22 cellular contexts compared by ENCODE assay signal in genomic region chrX:69277369-69277768, GRCh38.
DNase-seq lines count a peak whose midpoint lies in the region; ATAC-seq, FAIRE-seq and TF ChIP-seq lines count a peak whose summit lies in the region.
"Had no signal": no experiment of that assay in that cellular context is flagged by ENCODE, and none has a peak within 500 bp of the region (broad histone marks: within the 10 kb centered on the region; RNA-seq: fewer than 3 reads in every experiment).

No MANE protein-coding gene starts in this region.

- H3K27me3 Mint-ChIP-seq in brain (peaks cover 7% of the 10 kb centered on the region), nephron (ENCODE audit: low read depth) (no peaks in the 10 kb centered on the region)
- H3K27me3 Mint-ChIP-seq in stimulated activated memory B cell treated with anti-CD40 and anti-IgM and Interleukin-4, amounts not matched to agents 10 μg/mL and 1 μg/mL and 100 μg/mL, for 72 hours = peaks cover 11% of the 10 kb centered on the region
- peaks cover 4 to 15% of the 10 kb centered on the region in 2 donors for H3K27me3 Mint-ChIP-seq in CD8-positive, alpha-beta memory T cell
- H3K27me3 Mint-ChIP-seq: B cell had no signal

- H3K4me3 ChIP-seq in CD8-positive, alpha-beta memory T cell (ENCODE audit: low read length) = no peak overlapping the region
- H3K4me3 ChIP-seq: HAP-1, K562 had no signal

- peaks cover 72% of the 10 kb centered on the region for H3K4me1 Mint-ChIP-seq in brain
- H3K4me1 Mint-ChIP-seq in nephron = peaks cover 46% of the 10 kb centered on the region
- H3K4me1 Mint-ChIP-seq in stimulated activated memory B cell treated with anti-CD40 and anti-IgM and Interleukin-4, amounts not matched to agents 10 μg/mL and 1 μg/mL and 100 μg/mL, for 72 hours = no peaks in the 10 kb centered on the region
- H3K4me1 Mint-ChIP-seq in CD8-positive, alpha-beta memory T cell = no peaks in the 10 kb centered on the region
- H3K4me1 Mint-ChIP-seq: B cell had no signal

- POLR2A ChIA-PET in CD8-positive, alpha-beta memory T cell (lab: Charles Lee) = no interaction called here

- DNase-seq in NCI-H146 (lab: John Stamatoyannopoulos, UW) (peak; percentile 5), NCI-H146 treated with DMSO at 0.1 percent for 48 hours (lab: John Stamatoyannopoulos, UW; ENCODE audit: unreplicated experiment) (no peak), GM12891 (ENCODE audit: insufficient read length, low spot score) (no peak)
- DNase-seq in CD8-positive, alpha-beta memory T cell = no peak
- DNase-seq: DMS153, DND-41, Kasumi-1, NCI-H1092 treated with DMSO at 0.1 percent for 48 hours, NCI-H1930, NCI-H2107, NCI-H524, NCI-H748 treated with DMSO at 0.1 percent for 48 hours had no signal

- H3K36me3 ChIP-seq in CD8-positive, alpha-beta memory T cell (ENCODE audit: insufficient read depth, low read length) = no peaks in the 10 kb centered on the region
- H3K36me3 ChIP-seq: HAP-1 had no signal

- H3K4me3 Mint-ChIP-seq in brain (no peak overlapping the region), nephron (no peak overlapping the region)
- no peak overlapping the region for H3K4me3 Mint-ChIP-seq in stimulated activated memory B cell treated with anti-CD40 and anti-IgM and Interleukin-4, amounts not matched to agents 10 μg/mL and 1 μg/mL and 100 μg/mL, for 72 hours
- no peak overlapping the region for H3K4me3 Mint-ChIP-seq in CD8-positive, alpha-beta memory T cell
- H3K4me3 Mint-ChIP-seq: B cell had no signal

- H3K27ac Mint-ChIP-seq in brain (peak overlapping the region in 3 of 5 experiments; percentile 51 to 81 (median 71)), nephron (peak overlapping the region; percentile 68 to 88 (median 84))
- H3K27ac Mint-ChIP-seq in stimulated activated memory B cell treated with anti-CD40 and anti-IgM and Interleukin-4, amounts not matched to agents 10 μg/mL and 1 μg/mL and 100 μg/mL, for 72 hours = no peak overlapping the region
- H3K27ac Mint-ChIP-seq in CD8-positive, alpha-beta memory T cell = no peak overlapping the region
- H3K27ac Mint-ChIP-seq: B cell had no signal

- no peak overlapping the region for H3K27ac ChIP-seq in CD8-positive, alpha-beta memory T cell (ENCODE audit: low read depth, low read length)
- H3K27ac ChIP-seq: 22Rv1 had no signal

- H3K9me3 ChIP-seq in CD8-positive, alpha-beta memory T cell (ENCODE audit: low read length) = no peaks in the 10 kb centered on the region
- H3K9me3 ChIP-seq: HAP-1 had no signal

- no peaks in the 10 kb centered on the region for H3K4me1 ChIP-seq in CD8-positive, alpha-beta memory T cell (ENCODE audit: insufficient read depth, low read length)

- no peak for TF ChIP-seq CTCF in brain (conservative IDR thresholded peaks at IDR 0.05)
- no peak for TF ChIP-seq CTCF in nephron (IDR thresholded peaks at IDR 0.05; ENCODE audit: unreplicated experiment in 3 of 3)

- no peak for TF ChIP-seq POLR2A in GM12891 (IDR thresholded peaks at IDR 0.05; ENCODE audit: low read depth, low read length)

- H3K36me3 Mint-ChIP-seq in brain (no peaks in the 10 kb centered on the region), nephron (ENCODE audit: low read depth) (no peaks in the 10 kb centered on the region)
- H3K36me3 Mint-ChIP-seq in stimulated activated memory B cell treated with anti-CD40 and anti-IgM and Interleukin-4, amounts not matched to agents 10 μg/mL and 1 μg/mL and 100 μg/mL, for 72 hours = no peaks in the 10 kb centered on the region
- no peaks in the 10 kb centered on the region for H3K36me3 Mint-ChIP-seq in CD8-positive, alpha-beta memory T cell

- no peaks in the 10 kb centered on the region for H3K27me3 ChIP-seq in CD8-positive, alpha-beta memory T cell (ENCODE audit: insufficient read depth, low read length, poor library complexity, severe bottlenecking)

- ATAC-seq in stimulated activated memory B cell treated with anti-CD40 and anti-IgM and Interleukin-4, amounts not matched to agents 10 μg/mL and 1 μg/mL and 100 μg/mL, for 72 hours = no peak
- ATAC-seq: K562, SK-N-SH treated with all-trans-retinoic acid at 6 μM for 48 hours had no signal

- FAIRE-seq in GM12891 (lab: Jason Lieb, UNC) = no peak
- FAIRE-seq: GM19239, K562, RCC 7860 had no signal

- CTCF ChIA-PET in CD8-positive, alpha-beta memory T cell (lab: Charles Lee) = no interaction called here

- peaks cover 0 to 7% (median 0%) of the 10 kb centered on the region in 5 experiments for H3K9me3 Mint-ChIP-seq in brain
- H3K9me3 Mint-ChIP-seq in nephron = no peaks in the 10 kb centered on the region
- H3K9me3 Mint-ChIP-seq in stimulated activated memory B cell treated with anti-CD40 and anti-IgM and Interleukin-4, amounts not matched to agents 10 μg/mL and 1 μg/mL and 100 μg/mL, for 72 hours = no peaks in the 10 kb centered on the region
- no peaks in the 10 kb centered on the region for H3K9me3 Mint-ChIP-seq in CD8-positive, alpha-beta memory T cell

TF ChIP-seq in GM12891, 5 proteins besides CTCF, POLR2A, EP300 and RAD21:
- no peak for TF ChIP-seq POU2F2 (IDR thresholded peaks at IDR 0.05; ENCODE audit: low read depth, low read length)
- no peak for TF ChIP-seq SPI1 (IDR thresholded peaks at IDR 0.05; ENCODE audit: low read depth, low read length)
- TF ChIP-seq POLR2AphosphoS5 (IDR thresholded peaks at IDR 0.05; ENCODE audit: low read depth, low read length) = no peak
- TF ChIP-seq TAF1 (IDR thresholded peaks at IDR 0.05; ENCODE audit: low read depth, low read length) = no peak
- TF ChIP-seq PAX5 (IDR thresholded peaks at IDR 0.05; ENCODE audit: insufficient read depth, low read length, severe bottlenecking) = no peak

Comparison
In these comparisons a context has a peak if more than half of its experiments do, and no peak if none do; other contexts are left out.
1. H3K27ac Mint-ChIP-seq: peak in brain (3 of 5) and nephron (3 of 3); none in stimulated activated memory B cell treated with anti-CD40 and anti-IgM and Interleukin-4, amounts not matched to agents 10 μg/mL and 1 μg/mL and 100 μg/mL, for 72 hours (single experiment) and CD8-positive, alpha-beta memory T cell (0 of 8).